In genomic region chr6:15200087-15200486, GRCh38 we compare ENCODE assay signal across 16 cellular contexts. TPM values are rescaled to one million over a fixed set of nuclear protein-coding genes. Genes with fewer than 3 reads are reported as not detected.
DNase-seq lines count a peak whose midpoint lies in the region; ATAC-seq and TF ChIP-seq lines count a peak whose summit lies in the region.
"Had no signal": no experiment of that assay in that cellular context is flagged by ENCODE, and none has a peak within 500 bp of the region (broad histone marks: within the 10 kb centered on the region; RNA-seq: fewer than 3 reads in every experiment).

No MANE protein-coding gene starts in this region.

- TF ChIP-seq POLR2A in esophagus squamous epithelium (IDR thresholded peaks at IDR 0.05) = no peak

- H2BK12ac ChIP-seq in trophoblast cell (ENCODE audit: low read length) = no peak overlapping the region

- no peak overlapping the region for H3K18ac ChIP-seq in trophoblast cell (ENCODE audit: low read length)

- H3K4me3 ChIP-seq in epithelial cell of esophagus (ENCODE audit: low read length) = no peak overlapping the region
- no peak overlapping the region for H3K4me3 ChIP-seq in trophoblast cell (ENCODE audit: low read depth, low read length)
- H3K4me3 ChIP-seq in esophagus squamous epithelium = no peak overlapping the region
- H3K4me3 ChIP-seq in MG63 = no peak overlapping the region
- H3K4me3 ChIP-seq: SJCRH30 had no signal

- H3K4me2 ChIP-seq in trophoblast cell (ENCODE audit: low read length) = no peak overlapping the region

- no peak for ATAC-seq in HG02798 (IDR thresholded peaks at IDR 0.05; ENCODE audit: poor library complexity, unreplicated experiment)
- ATAC-seq: Panc1, T-cell had no signal

- H3K14ac ChIP-seq in trophoblast cell (ENCODE audit: low read length) = no peak overlapping the region

- H4K12ac ChIP-seq in trophoblast cell (ENCODE audit: low read depth, low read length) = no peak overlapping the region

- H2AFZ ChIP-seq in trophoblast cell (ENCODE audit: insufficient read depth, low read length, poor library complexity) = no peak overlapping the region

- no peak overlapping the region for H3K4ac ChIP-seq in trophoblast cell (ENCODE audit: low read depth, low read length)

- no peak overlapping the region for H2BK120ac ChIP-seq in trophoblast cell (ENCODE audit: insufficient read depth, low read length, poor library complexity)

- H3K4me1 ChIP-seq in trophoblast cell (ENCODE audit: control insufficient read depth in 1 of 2, insufficient read depth in 2 of 2, low read length in 2 of 2) (no peaks in the 10 kb centered on the region), esophagus squamous epithelium (peaks cover 0 to 12% (median 0%) of the 10 kb centered on the region in 3 donors)
- H3K4me1 ChIP-seq: BE2C, SJCRH30 had no signal

- H3K36me3 ChIP-seq in trophoblast cell (ENCODE audit: control insufficient read depth in 1 of 2, insufficient read depth in 2 of 2, low read length in 2 of 2) (no peaks in the 10 kb centered on the region), esophagus squamous epithelium (no peaks in the 10 kb centered on the region), MG63 (no peaks in the 10 kb centered on the region)
- H3K36me3 ChIP-seq: BE2C, SJCRH30 had no signal

- H3K9me3 ChIP-seq in trophoblast cell (ENCODE audit: insufficient read depth, low read depth, low read length) = no peaks in the 10 kb centered on the region
- no peaks in the 10 kb centered on the region for H3K9me3 ChIP-seq in esophagus squamous epithelium
- no peaks in the 10 kb centered on the region for H3K9me3 ChIP-seq in MG63
- H3K9me3 ChIP-seq: BE2C, SJCRH30 had no signal

- no peak overlapping the region for H2AK5ac ChIP-seq in trophoblast cell (ENCODE audit: low read length)

- H3K27ac ChIP-seq in trophoblast cell (ENCODE audit: low read depth, low read length) = no peak overlapping the region
- H3K27ac ChIP-seq in esophagus squamous epithelium = no peak overlapping the region
- H3K27ac ChIP-seq: SJCRH30 had no signal

- no CpG with 5 or more reads among the region's 5 CpGs for WGBS in trophoblast cell (ENCODE audit: extremely low coverage, insufficient coverage, insufficient read length)
- WGBS in esophagus squamous epithelium, 2 donors = 33 to 57% methylated on average over 5 of the region's 5 CpGs

- no peak overlapping the region for H4K91ac ChIP-seq in trophoblast cell (ENCODE audit: low read depth, low read length)

- H2BK5ac ChIP-seq in trophoblast cell (ENCODE audit: low read depth, low read length, poor library complexity) = no peak overlapping the region

- DNase-seq in HPDE6-E6E7 (ENCODE audit: extremely low spot score) (peak; percentile 43), NCI-H524 treated with DMSO at 0.1 percent for 48 hours (lab: John Stamatoyannopoulos, UW) (peak; percentile 90), epithelial cell of esophagus (ENCODE audit: low read depth) (peak; percentile 80), trophoblast cell (no peak), esophagus squamous epithelium (lab: John Stamatoyannopoulos, UW) (no peak), MG63 (no peak)
- DNase-seq: BE2C; DMS79; NCI-H1092; NCI-H146; NCI-H2029; NK-92 treated with Interleukin-12 subunit alpha and Interleukin-12 subunit beta, amount 100 ng/mL, for 24 hours; SJCRH30; T-cell had no signal

- H3K27me3 ChIP-seq in trophoblast cell (ENCODE audit: insufficient read depth, low read length) (no peaks in the 10 kb centered on the region), esophagus squamous epithelium (no peaks in the 10 kb centered on the region), MG63 (no peaks in the 10 kb centered on the region)
- H3K27me3 ChIP-seq: BE2C, SJCRH30 had no signal

- H3K79me2 ChIP-seq in trophoblast cell (ENCODE audit: control insufficient read depth, insufficient read depth, low read length, poor library complexity) = no peaks in the 10 kb centered on the region

- no peak overlapping the region for H3K23ac ChIP-seq in trophoblast cell (ENCODE audit: low read length)

- no peak overlapping the region for H4K8ac ChIP-seq in trophoblast cell (ENCODE audit: low read depth, low read length)

- H3K9ac ChIP-seq in trophoblast cell (ENCODE audit: low read length) = peak overlapping the region; percentile 30

- intact Hi-C loops in esophagus squamous epithelium (cut with DNase I) = no loop called here

- TF ChIP-seq CTCF in epithelial cell of esophagus (IDR thresholded peaks at IDR 0.05; ENCODE audit: insufficient read depth, low read depth, low read length, missing control alignments) (no peak), esophagus squamous epithelium (IDR thresholded peaks at IDR 0.05) (no peak)

- no peaks in the 10 kb centered on the region for H3K79me1 ChIP-seq in trophoblast cell (ENCODE audit: low read length)

RNA-seq across cellular contexts. Expression of gene JARID2, which starts 45.8 kb away (rescaled TPM):
- polyA plus RNA-seq in trophoblast cell (2013) = 41.7 and 44.1 TPM in 2 replicates
- 10 to 100 TPM; 13.3 to 19.6 (median 16.3) TPM for total RNA-seq in esophagus squamous epithelium
- 0.56 and 1.1 TPM in 2 replicates for total RNA-seq in MG63 (2014; rRNA removed; shearing (Covaris generic); ENCODE audit: low replicate concordance)

Comparison
In these comparisons a context has a peak if more than half of its experiments do, and no peak if none do; other contexts are left out.
1. DNase-seq: peak in HPDE6-E6E7 (single experiment), NCI-H524 treated with DMSO at 0.1 percent for 48 hours (single experiment) and epithelial cell of esophagus (single experiment); none in trophoblast cell (0 of 2), esophagus squamous epithelium (single experiment) and MG63 (single experiment).